Comparison of ENCODE assay signal across 17 cellular contexts in the genomic region with DNA sequence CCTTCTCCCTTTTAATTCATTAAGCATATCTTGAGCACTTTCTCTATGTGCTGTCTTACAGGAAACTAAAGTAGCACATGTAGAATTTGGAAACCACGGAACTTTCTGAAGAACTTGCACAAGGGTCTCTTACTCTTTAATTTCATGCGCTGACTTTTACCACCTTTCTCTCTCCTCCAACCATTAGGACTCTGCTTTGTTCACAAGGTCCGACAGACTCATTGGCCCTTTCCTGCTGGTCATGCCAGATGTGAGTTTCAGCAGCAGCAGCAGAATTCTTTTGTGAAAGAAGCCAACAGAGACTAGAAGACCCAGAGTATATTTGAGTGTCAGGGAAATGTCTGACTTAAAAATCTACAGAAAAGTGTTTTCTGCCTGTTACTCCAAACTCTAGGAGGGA.
A peak's percentile ranks its signal among the peaks of the same experiment; 100 is the strongest.
DNase-seq lines count a peak whose midpoint lies in the region; ATAC-seq, FAIRE-seq and TF ChIP-seq lines count a peak whose summit lies in the region.
"Had no signal": no experiment of that assay in that cellular context is flagged by ENCODE, and none has a peak within 500 bp of the region (broad histone marks: within the 10 kb centered on the region; RNA-seq: fewer than 3 reads in every experiment).

No MANE protein-coding gene starts in this region.

- H3K4me2 ChIP-seq in astrocyte (ENCODE audit: low read length): no peak overlapping the region
- H3K4me2 ChIP-seq: BLaER1 treated with 17β-estradiol and CSF1 and Interleukin-3, amounts not matched to agents 10 nM and 100 nM had no signal

- H2AFZ ChIP-seq in astrocyte (ENCODE audit: low read depth, low read length): no peak overlapping the region
- H2AFZ ChIP-seq: GM23248 had no signal

- H3K79me2 ChIP-seq in astrocyte (ENCODE audit: insufficient read depth, low read length): no peaks in the 10 kb centered on the region

- no peaks in the 10 kb centered on the region for H3K9me3 ChIP-seq in astrocyte (ENCODE audit: insufficient read depth, low read depth, low read length)
- H3K9me3 ChIP-seq: HAP-1 had no signal

- no peaks in the 10 kb centered on the region for H3K27me3 Mint-ChIP-seq in astrocyte (ENCODE audit: low read depth, unreplicated experiment)
- H3K27me3 Mint-ChIP-seq: B cell, IgD-negative memory B cell had no signal

- H3K27me3 ChIP-seq in astrocyte (ENCODE audit: insufficient read depth, low read length): no peaks in the 10 kb centered on the region

- ATAC-seq in GM18867 (IDR thresholded peaks at IDR 0.05; ENCODE audit: unreplicated experiment) (peak; percentile 29), HG02870 (IDR thresholded peaks at IDR 0.05; ENCODE audit: unreplicated experiment) (peak; percentile 21)
- ATAC-seq: CD8-positive, alpha-beta T cell; HepG2 had no signal

- H3K4me3 ChIP-seq in astrocyte (ENCODE audit: insufficient read depth, low read depth, low read length): no peak overlapping the region
- H3K4me3 ChIP-seq: BLaER1 treated with 17β-estradiol and CSF1 and Interleukin-3, amounts not matched to agents 10 nM and 100 nM; GM23248; HAP-1 had no signal

- no peak overlapping the region for H3K27ac ChIP-seq in astrocyte (ENCODE audit: low read depth, low read length)
- H3K27ac ChIP-seq: BLaER1 treated with 17β-estradiol and CSF1 and Interleukin-3, amounts not matched to agents 10 nM and 100 nM; GM23248 had no signal

- DNase-seq in astrocyte (ENCODE audit: low read depth) (no peak), NCI-H226 (no peak), SW480 (ENCODE audit: low spot score) (no peak), NCI-H187 (lab: John Stamatoyannopoulos, UW) (no peak)
- DNase-seq: Calu3; CD8-positive, alpha-beta T cell; DMS79 treated with DMSO at 0.1 percent for 48 hours; GF-D8; GM23248; KBM-7 had no signal

- no peak for TF ChIP-seq CTCF in astrocyte (IDR thresholded peaks at IDR 0.05; ENCODE audit: insufficient read depth, low read depth, low read length)

- H3K9me3 Mint-ChIP-seq in astrocyte (ENCODE audit: unreplicated experiment): peaks cover 4% of the 10 kb centered on the region
- H3K9me3 Mint-ChIP-seq: CD8-positive, alpha-beta T cell; IgD-negative memory B cell had no signal

- H3K9ac ChIP-seq in astrocyte (ENCODE audit: low read length): no peak overlapping the region
- H3K9ac ChIP-seq: BLaER1 treated with 17β-estradiol and CSF1 and Interleukin-3, amounts not matched to agents 10 nM and 100 nM; GM23248 had no signal

- H3K4me1 ChIP-seq in astrocyte (ENCODE audit: insufficient read depth, low read length): no peaks in the 10 kb centered on the region
- H3K4me1 ChIP-seq: HAP-1 had no signal

- peaks cover 2% of the 10 kb centered on the region for H3K4me1 Mint-ChIP-seq in astrocyte (ENCODE audit: low read depth, unreplicated experiment)
- H3K4me1 Mint-ChIP-seq: B cell, IgD-negative memory B cell had no signal

- no peak overlapping the region for H3K4me3 Mint-ChIP-seq in astrocyte (ENCODE audit: unreplicated experiment)
- H3K4me3 Mint-ChIP-seq: B cell; CD8-positive, alpha-beta T cell; IgD-negative memory B cell had no signal

- peak; percentile 17 for FAIRE-seq in astrocyte (lab: Jason Lieb, UNC)
- FAIRE-seq: HepG2 had no signal

- H3K36me3 Mint-ChIP-seq in astrocyte (ENCODE audit: low read depth, unreplicated experiment): no peaks in the 10 kb centered on the region
- H3K36me3 Mint-ChIP-seq: CD8-positive, alpha-beta T cell; IgD-negative memory B cell had no signal

- no peaks in the 10 kb centered on the region for H3K36me3 ChIP-seq in astrocyte (ENCODE audit: insufficient read depth, low read length)
- H3K36me3 ChIP-seq: BLaER1 treated with 17β-estradiol and CSF1 and Interleukin-3, amounts not matched to agents 10 nM and 100 nM; HAP-1 had no signal

- H3K27ac Mint-ChIP-seq in astrocyte (ENCODE audit: unreplicated experiment): no peak overlapping the region
- H3K27ac Mint-ChIP-seq: B cell; CD8-positive, alpha-beta T cell; IgD-negative memory B cell had no signal

- H4K20me1 ChIP-seq in astrocyte (ENCODE audit: insufficient read depth, low read length): no peaks in the 10 kb centered on the region
